In genomic region chr1:156727914-156728598, GRCh38 we compare ENCODE assay signal across 8 cellular contexts. TPM values are rescaled to one million over a fixed set of nuclear protein-coding genes. Genes with fewer than 3 reads are reported as not detected.
DNase-seq lines count a peak whose midpoint lies in the region; ATAC-seq lines count a peak whose summit lies in the region.

Gene METTL25B, plus strand, starts transcription at chr1:156728469. Its CDS starts 636 bp downstream, at chr1:156729105.

- peak within 1 kb of the TSS; percentile 99 for H3K27ac Mint-ChIP-seq in memory B cell

- peak within 1 kb of the TSS; percentile 100 for H3K4me3 ChIP-seq in ectodermal cell (ENCODE audit: insufficient read depth, low read depth, low read length)

- H3K27me3 ChIP-seq in ectodermal cell (ENCODE audit: control insufficient read depth, insufficient read depth, low read length, poor library complexity, severe bottlenecking), result no peaks in the 10 kb centered on the region

- peaks cover 20% of the 10 kb centered on the region for H3K36me3 Mint-ChIP-seq in memory B cell

- H3K9me3 ChIP-seq in ectodermal cell (ENCODE audit: control insufficient read depth, low read length), result no peaks in the 10 kb centered on the region

- ATAC-seq in GM19023 (IDR thresholded peaks at IDR 0.05; ENCODE audit: unreplicated experiment), result peak; percentile 65
- ATAC-seq in HG03135 (IDR thresholded peaks at IDR 0.05; ENCODE audit: unreplicated experiment), result peak; percentile 50
- ATAC-seq in memory B cell (ENCODE audit: low read depth), result peak; percentile 50

- peaks cover 36% of the 10 kb centered on the region for H3K4me1 Mint-ChIP-seq in memory B cell

- peaks cover 16% of the 10 kb centered on the region for H3K36me3 ChIP-seq in ectodermal cell (ENCODE audit: control insufficient read depth, insufficient read depth, low read length)

- no peaks in the 10 kb centered on the region for H3K27me3 Mint-ChIP-seq in memory B cell

- 1% methylated on average over 46 of the region's 46 CpGs for WGBS in ectodermal cell, 2 experiments

- DNase-seq in C1 segment of cervical spinal cord (lab: John Stamatoyannopoulos, UW) (peak; percentile 48 to 93 (median 86)), NCI-H460 (ENCODE audit: extremely low read depth, low read depth) (peak; percentile 76), memory B cell (ENCODE audit: low spot score in 2 of 2) (no peak)
- peak; percentile 90 for DNase-seq in activated CD4-positive, alpha-beta T cell treated with anti-CD3 and anti-CD28 coated beads for 48 hours
- DNase-seq in stimulated activated CD8-positive, alpha-beta memory T cell treated with anti-CD3 and anti-CD28 coated beads, Interleukin-2, amount 100 ng/mL, for 1 hour (ENCODE audit: low read depth in 2 of 2), result peak; percentile 42 to 49

- peak within 1 kb of the TSS; percentile 92 for H3K27ac ChIP-seq in ectodermal cell (ENCODE audit: insufficient read depth, low read depth, low read length, poor library complexity, severe bottlenecking)

- no peaks in the 10 kb centered on the region for H3K9me3 Mint-ChIP-seq in memory B cell

- peaks cover 26% of the 10 kb centered on the region for H3K4me1 ChIP-seq in ectodermal cell (ENCODE audit: control insufficient read depth, insufficient read depth, low read length)

- H3K4me3 Mint-ChIP-seq in memory B cell, result no peak within 1 kb of the TSS

RNA-seq across cellular contexts. Expression of gene METTL25B, which starts in this region (rescaled TPM):
- 24.6 and 32.1 TPM in 2 replicates for total RNA-seq in NCI-H460 (2014; rRNA removed; shearing (Covaris generic))
- 36.3 and 50.7 TPM in 2 replicates for polyA plus RNA-seq in NCI-H460 (2014; cell fraction: nucleus; rRNA removed)
- 36.4 TPM for polyA plus RNA-seq in ectodermal cell (2013, experiment 1 of 4)
- 38.3 TPM for polyA plus RNA-seq in ectodermal cell (2013, experiment 2 of 4)
- 38.8 TPM for polyA plus RNA-seq in ectodermal cell (2013, experiment 3 of 4)
- polyA plus RNA-seq in ectodermal cell (2013, experiment 4 of 4), result 44.8 TPM

Comparison
In these comparisons a context has a peak if more than half of its experiments do, and no peak if none do; other contexts are left out.
1. DNase-seq: peak in C1 segment of cervical spinal cord (14 of 14), NCI-H460 (single experiment), activated CD4-positive, alpha-beta T cell treated with anti-CD3 and anti-CD28 coated beads for 48 hours (single experiment) and stimulated activated CD8-positive, alpha-beta memory T cell treated with anti-CD3 and anti-CD28 coated beads, Interleukin-2, amount 100 ng/mL, for 1 hour (2 of 2); none in memory B cell (0 of 2).
2. Peak in every context shown above with its lines, with median percentiles within 50 percentile points of each other: ATAC-seq.